Comparison of ENCODE assay signal across 18 cellular contexts in the genomic region with DNA sequence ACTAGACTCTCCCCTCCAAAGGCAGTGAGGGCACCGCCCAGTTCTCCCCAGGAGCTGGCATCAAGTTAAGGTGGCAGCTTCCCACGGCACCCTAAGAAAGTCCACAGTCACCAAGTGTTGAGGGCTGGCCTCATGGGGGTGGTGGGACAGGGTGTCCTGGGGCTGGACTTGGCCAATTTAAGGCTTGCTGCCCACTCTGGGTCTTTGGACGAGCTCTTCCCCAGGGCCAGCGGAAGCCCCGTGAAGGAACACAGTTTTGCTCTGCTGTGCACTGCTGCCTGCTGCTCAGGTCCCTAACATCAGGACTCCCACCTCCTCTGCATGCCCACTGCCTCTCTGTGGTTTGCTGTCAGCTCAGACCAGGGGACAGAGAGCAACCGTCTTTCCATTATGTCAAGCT. TPM values are rescaled to one million over a fixed set of nuclear protein-coding genes. Genes with fewer than 3 reads are reported as not detected.
DNase-seq lines count a peak whose midpoint lies in the region; ATAC-seq and TF ChIP-seq lines count a peak whose summit lies in the region.
"Had no signal": no experiment of that assay in that cellular context is flagged by ENCODE, and none has a peak within 500 bp of the region (broad histone marks: within the 10 kb centered on the region; RNA-seq: fewer than 3 reads in every experiment).

No MANE protein-coding gene starts in this region.

- H3K4me2 ChIP-seq in Loucy (ENCODE audit: low read depth, low read length, poor library complexity, severe bottlenecking) = no peak overlapping the region
- H3K4me2 ChIP-seq: A549 had no signal

- no peaks in the 10 kb centered on the region for H3K9me3 ChIP-seq in Loucy (ENCODE audit: insufficient read depth, low read depth, low read length)
- H3K9me3 ChIP-seq: A549 had no signal

- H3K4me3 ChIP-seq in Loucy (ENCODE audit: low read length, poor library complexity, severe bottlenecking) = no peak overlapping the region
- H3K4me3 ChIP-seq: A549, GM12878, GM23248 had no signal

- DNase-seq in Right ventricle myocardium superior (peak; percentile 20), left ventricle myocardium superior (no peak), NCI-H2029 treated with DMSO at 0.1 percent for 48 hours (lab: John Stamatoyannopoulos, UW) (no peak)
- DNase-seq: AML-193; CD8-positive, alpha-beta T cell; DMS 273 treated with DMSO at 0.1 percent for 48 hours; DND-41; H9 had no signal

- no peaks in the 10 kb centered on the region for H3K9me2 ChIP-seq in Loucy (replicated peaks; ENCODE audit: low read depth, low read length)

- H3K36me3 ChIP-seq in Loucy (ENCODE audit: insufficient read depth, low read length) = no peaks in the 10 kb centered on the region

- no peaks in the 10 kb centered on the region for H3F3A ChIP-seq in Loucy (ENCODE audit: low read depth)

- intact Hi-C loops in Right ventricle myocardium superior (cut with DNase I) = no loop called here
- intact Hi-C loops in left ventricle myocardium superior (cut with micrococcal nuclease) = loop anchor here (10.0 kb wide), 1 partner anchor 459 kb away; no protein-coding TSS in a partner anchor

- TF ChIP-seq CTCF in Loucy (conservative IDR thresholded peaks at IDR 0.05; ENCODE audit: low read length) (no peak), nephron (IDR thresholded peaks at IDR 0.05; ENCODE audit: unreplicated experiment in 3 of 3) (no peak)

- no peaks in the 10 kb centered on the region for H3K9me3 Mint-ChIP-seq in nephron
- H3K9me3 Mint-ChIP-seq: CD8-positive, alpha-beta T cell; H9; IgD-negative memory B cell had no signal

- H3K27ac Mint-ChIP-seq in nephron = peak overlapping the region in 2 of 3 experiments; percentile 66 to 72
- H3K27ac Mint-ChIP-seq: CD8-positive, alpha-beta T cell; IgD-negative memory B cell had no signal

- no peaks in the 10 kb centered on the region for H3K79me2 ChIP-seq in Loucy (ENCODE audit: insufficient read depth, low read length)

- H4K20me1 ChIP-seq in Loucy (ENCODE audit: insufficient read depth, low read length, poor library complexity, severe bottlenecking) = no peaks in the 10 kb centered on the region

- ATAC-seq in Right ventricle myocardium superior (ENCODE audit: poor library complexity) = no peak
- no peak for ATAC-seq in left ventricle myocardium superior
- ATAC-seq in GM18517 (IDR thresholded peaks at IDR 0.05; ENCODE audit: unreplicated experiment) = no peak
- ATAC-seq in GM21723 (IDR thresholded peaks at IDR 0.05; ENCODE audit: unreplicated experiment) = no peak
- ATAC-seq: A549; CD8-positive, alpha-beta T cell had no signal

- no peaks in the 10 kb centered on the region for H3K27me3 ChIP-seq in Loucy (ENCODE audit: insufficient read depth, low read length, poor library complexity, severe bottlenecking)

- H3K27me3 Mint-ChIP-seq in nephron (ENCODE audit: low read depth) = peaks cover 11% of the 10 kb centered on the region

- H3K4me3 Mint-ChIP-seq in nephron = no peak overlapping the region
- H3K4me3 Mint-ChIP-seq: CD8-positive, alpha-beta T cell; H9; IgD-negative memory B cell had no signal

- no peaks in the 10 kb centered on the region for H3K36me3 Mint-ChIP-seq in nephron (ENCODE audit: low read depth)
- H3K36me3 Mint-ChIP-seq: CD8-positive, alpha-beta T cell; IgD-negative memory B cell had no signal

- no peak overlapping the region for H3K9ac ChIP-seq in Loucy (ENCODE audit: low read depth, low read length, poor library complexity, severe bottlenecking)
- H3K9ac ChIP-seq: GM23248 had no signal

- H3K4me1 Mint-ChIP-seq in nephron = peaks cover 22% of the 10 kb centered on the region
- H3K4me1 Mint-ChIP-seq: IgD-negative memory B cell had no signal

- H3K4me1 ChIP-seq in Loucy (ENCODE audit: insufficient read depth, low read length, poor library complexity, severe bottlenecking) = no peaks in the 10 kb centered on the region
- H3K4me1 ChIP-seq: A549 had no signal

- peak overlapping the region; percentile 66; the same call in 1 of the 2 replicates for H2AFZ ChIP-seq in Loucy (ENCODE audit: low read length)
- H2AFZ ChIP-seq: GM23248 had no signal

RNA-seq across cellular contexts. Expression of gene TMEM72, which starts 57.3 kb away (rescaled TPM):
- not detected for total RNA-seq in Right ventricle myocardium superior
- not detected for total RNA-seq in left ventricle myocardium superior
- total RNA-seq: Calu3; CD8-positive, alpha-beta T cell; G401; GM12878; GM23248; H9 had no signal
